Comparison of ENCODE assay signal across 8 cellular contexts in the genomic region with DNA sequence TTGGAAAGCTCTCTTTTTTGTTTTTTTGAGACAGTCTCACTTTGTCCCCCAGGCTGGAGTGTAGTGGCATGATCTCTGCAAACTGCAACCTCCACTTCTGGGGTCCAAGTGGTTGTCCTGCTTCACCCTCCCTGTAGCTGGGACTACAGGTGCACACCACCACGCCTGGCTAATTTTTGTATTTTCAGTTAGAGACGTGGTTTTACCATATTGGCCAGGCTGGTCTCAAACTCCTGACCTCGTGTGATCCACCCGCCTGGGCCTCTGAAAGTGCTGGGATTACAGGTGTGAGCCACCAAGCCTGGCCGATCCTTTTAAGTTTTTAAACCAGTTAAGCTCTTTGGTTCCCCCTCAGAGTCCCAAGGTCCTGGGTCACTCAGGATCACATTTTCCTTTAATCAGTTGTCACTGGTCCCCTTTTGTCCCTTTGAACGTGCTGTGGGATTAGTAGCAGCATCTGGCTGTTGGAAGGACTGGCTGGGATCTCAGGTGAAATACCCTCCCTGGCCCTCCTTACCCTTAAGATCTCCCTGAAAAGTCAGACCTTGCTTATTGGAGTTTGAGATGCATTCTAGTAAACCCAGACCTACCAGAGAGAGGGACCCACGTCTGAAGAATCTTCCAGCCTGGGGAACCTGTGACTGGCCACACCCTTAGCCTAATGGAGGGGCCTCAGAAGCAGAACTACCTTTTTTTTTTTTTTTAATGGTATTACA. TPM values are rescaled to one million over a fixed set of nuclear protein-coding genes. Genes with fewer than 3 reads are reported as not detected.
DNase-seq lines count a peak whose midpoint lies in the region; ATAC-seq, FAIRE-seq and TF ChIP-seq lines count a peak whose summit lies in the region.

No MANE protein-coding gene starts in this region.

- TF ChIP-seq POLR2A in H1 (IDR thresholded peaks at IDR 0.05; ENCODE audit: control extremely low read depth in 1 of 2, low read depth in 2 of 2, low read length in 2 of 2): peak; percentile 71 to 98

- TF ChIP-seq CTCF in DND-41 (IDR thresholded peaks at IDR 0.05; ENCODE audit: borderline replicate concordance, extremely low read depth, low read length, poor library complexity, severe bottlenecking) (no peak), H1 (IDR thresholded peaks at IDR 0.05; ENCODE audit: control extremely low read depth in 1 of 3, insufficient read depth in 1 of 3, low read depth in 1 of 3, low read length in 3 of 3) (no peak)

- H4K20me1 ChIP-seq in DND-41 (ENCODE audit: insufficient read depth, low read length) (peaks cover 53% of the 10 kb centered on the region), H1 (replicated peaks in 1 of 2; ENCODE audit: control insufficient read depth in 1 of 2, insufficient read depth in 2 of 2, low read length in 2 of 2) (peaks cover 31 to 35% of the 10 kb centered on the region in 2 experiments)

- no peak overlapping the region for H3K18ac ChIP-seq in H1 (ENCODE audit: extremely low read depth, low read length)

- peaks cover 0 to 32% (median 25%) of the 10 kb centered on the region in 3 donors for H3K36me3 Mint-ChIP-seq in naive thymus-derived CD8-positive, alpha-beta T cell

- peak overlapping the region; percentile 45 for H3K27ac ChIP-seq in DND-41 (ENCODE audit: low read length)
- H3K27ac ChIP-seq in H1 (ENCODE audit: low read depth, low read length): no peak overlapping the region

- H3K27me3 Mint-ChIP-seq in naive thymus-derived CD8-positive, alpha-beta T cell: no peaks in the 10 kb centered on the region

- H2AK5ac ChIP-seq in H1 (ENCODE audit: low read depth, low read length): no peak overlapping the region

- no peaks in the 10 kb centered on the region; the same call in 1 of the 2 replicates for H3K23me2 ChIP-seq in H1 (ENCODE audit: low read depth, low read length)

- DNase-seq in DND-41 (peak; percentile 65), HT1080 (ENCODE audit: low read depth) (peak; percentile 97), UCSD-AML1 (lab: John Stamatoyannopoulos, UW; ENCODE audit: unreplicated experiment) (peak; percentile 77), H1 (ENCODE audit: low read depth in 1 of 2, low spot score in 2 of 2) (peak in 1 of 2 experiments; percentile 63), HuH-7.5 (ENCODE audit: low spot score) (no peak)
- peak in 5 of 10 donors; percentile 48 to 57 (median 56) for DNase-seq in naive thymus-derived CD8-positive, alpha-beta T cell

- H3K27me3 ChIP-seq in DND-41 (ENCODE audit: insufficient read depth, low read length, poor library complexity) (no peaks in the 10 kb centered on the region), H1 (replicated peaks in 1 of 4; ENCODE audit: control insufficient read depth in 3 of 4, extremely low read depth in 1 of 4, insufficient read depth in 3 of 4, low read length in 3 of 4) (no peaks in the 10 kb centered on the region)

- no peak for TF ChIP-seq RAD21 in H1 (IDR thresholded peaks at IDR 0.05 in 1 of 2, conservative IDR thresholded peaks at IDR 0.05 in 1 of 2; ENCODE audit: low read depth in 2 of 2, low read length in 2 of 2)

- CTCF ChIA-PET in H1 (lab: Charles Lee; ENCODE audit: partially characterized antibody): interaction anchor here (0.8 to 29.0 kb wide), 9 partner anchors 13 to 140 kb away, joined by 3 to 809 read pairs (median 4); partner anchors contain the start of gene MALAT1

- H3K4ac ChIP-seq in H1 (replicated peaks; ENCODE audit: insufficient read length, low read depth, low read length): no peak overlapping the region

- H3K79me2 ChIP-seq in DND-41 (ENCODE audit: insufficient read depth, low read length) (peaks cover 58% of the 10 kb centered on the region), H1 (ENCODE audit: control insufficient read depth in 1 of 2, insufficient read depth in 2 of 2, low read length in 2 of 2) (peaks cover 29 to 45% of the 10 kb centered on the region in 2 experiments)

- H4K5ac ChIP-seq in H1 (ENCODE audit: insufficient read length, low read depth, low read length): no peak overlapping the region

- ATAC-seq in DND-41 (ENCODE audit: insufficient read depth, low read depth) (peak; percentile 54), GM21390 (IDR thresholded peaks at IDR 0.05; ENCODE audit: unreplicated experiment) (peak; percentile 32), GM19328 (IDR thresholded peaks at IDR 0.05; ENCODE audit: unreplicated experiment) (no peak)
- peak; percentile 15 to 55 for ATAC-seq in naive thymus-derived CD8-positive, alpha-beta T cell

- H3K56ac ChIP-seq in H1 (replicated peaks; ENCODE audit: insufficient read length, low read depth, low read length): no peak overlapping the region

- no peak overlapping the region for H2BK15ac ChIP-seq in H1 (ENCODE audit: low read length)

- no peaks in the 10 kb centered on the region for H3K79me1 ChIP-seq in H1 (ENCODE audit: low read depth, low read length)

- H3K9ac ChIP-seq in DND-41 (ENCODE audit: low read depth, low read length) (no peak overlapping the region), H1 (replicated peaks in 1 of 4; ENCODE audit: extremely low read depth in 1 of 4, low read depth in 3 of 4, low read length in 3 of 4) (no peak overlapping the region)

- H3K27ac Mint-ChIP-seq in naive thymus-derived CD8-positive, alpha-beta T cell: peak overlapping the region in 9 of 10 donors; percentile 67 to 95 (median 89)

- no peak overlapping the region for H4K91ac ChIP-seq in H1 (replicated peaks; ENCODE audit: insufficient read length, low read length)

- H3K4me2 ChIP-seq in DND-41 (ENCODE audit: insufficient read depth, low read length) (peak overlapping the region; percentile 84; the same call in 1 of the 2 replicates), H1 (ENCODE audit: insufficient read depth in 1 of 2, low read depth in 2 of 2, low read length in 2 of 2) (peak overlapping the region in 1 of 2 experiments; percentile 12; a peak in 1 of 4 replicates)

- WGBS in H1 (ENCODE audit: extremely low coverage in 1 of 2, insufficient coverage in 1 of 2, insufficient read length in 1 of 2, insufficient replicate concordance in 2 of 2, low coverage in 1 of 2, low lambda C conversion rate in 2 of 2, missing lambda C conversion rate in 1 of 2), 2 experiments: 59% methylated on average over 7 of the region's 7 CpGs; no CpG with 5 or more reads in 1 of the 2 experiments

- peaks cover 38 to 66% (median 58%) of the 10 kb centered on the region in 4 donors for H3K4me1 Mint-ChIP-seq in naive thymus-derived CD8-positive, alpha-beta T cell

- H3K14ac ChIP-seq in H1 (ENCODE audit: insufficient read length): no peak overlapping the region

- H2BK120ac ChIP-seq in H1 (replicated peaks; ENCODE audit: low read depth, low read length): no peak overlapping the region

- no peak for TF ChIP-seq EP300 in H1 (IDR thresholded peaks at IDR 0.05; ENCODE audit: borderline replicate concordance in 1 of 2, low read depth in 2 of 2, low read length in 2 of 2)

- H2BK20ac ChIP-seq in H1 (ENCODE audit: low read length): no peak overlapping the region

- H3K4me1 ChIP-seq in DND-41 (ENCODE audit: insufficient read depth, low read length): peaks cover 43% of the 10 kb centered on the region
- peaks cover 0 to 7% (median 3%) of the 10 kb centered on the region in 4 experiments; a peak in 4 of 7 replicates for H3K4me1 ChIP-seq in H1 (replicated peaks in 1 of 4; ENCODE audit: control insufficient read depth in 3 of 4, insufficient read depth in 4 of 4, low read length in 3 of 4)

- H2BK5ac ChIP-seq in H1 (ENCODE audit: low read depth, low read length): no peak overlapping the region

- H3K4me3 Mint-ChIP-seq in naive thymus-derived CD8-positive, alpha-beta T cell: no peak overlapping the region

- POLR2A ChIA-PET in H1 (lab: Charles Lee; ENCODE audit: partially characterized antibody): interaction anchor here (0.6 to 29.8 kb wide), 32 partner anchors 2 to 450 kb away, joined by 3 to 1569 read pairs (median 6); partner anchors contain the start of genes DPF2, FAM89B, FRMD8 and MALAT1
- POLR2A ChIA-PET in naive thymus-derived CD8-positive, alpha-beta T cell (lab: Charles Lee): interaction anchor here (0.6 to 24.9 kb wide), 28 partner anchors 10 to 395 kb away, joined by 3 to 2047 read pairs (median 4); partner anchors contain the start of genes DPF2, FAM89B, FRMD8 and MALAT1

- no peak overlapping the region for H2BK12ac ChIP-seq in H1 (ENCODE audit: low read depth, low read length)

- no peak overlapping the region for H4K8ac ChIP-seq in H1 (ENCODE audit: extremely low read depth, insufficient read depth, low read length)

- no peaks in the 10 kb centered on the region for H3K9me3 Mint-ChIP-seq in naive thymus-derived CD8-positive, alpha-beta T cell

- FAIRE-seq in H1 (lab: Jason Lieb, UNC): no peak

- peaks cover 45% of the 10 kb centered on the region for H3K36me3 ChIP-seq in DND-41 (ENCODE audit: insufficient read depth, low read length)
- peaks cover 35 to 48% (median 42%) of the 10 kb centered on the region in 4 experiments for H3K36me3 ChIP-seq in H1 (ENCODE audit: control insufficient read depth in 2 of 4, insufficient read depth in 4 of 4, low read length in 3 of 4)

- H3K4me3 ChIP-seq in DND-41 (ENCODE audit: low read depth in 1 of 2, low read length in 2 of 2) (no peak overlapping the region), H1 (ENCODE audit: extremely low read depth in 1 of 4, insufficient read depth in 2 of 4, low read depth in 3 of 4, low read length in 4 of 4) (no peak overlapping the region)

- no peaks in the 10 kb centered on the region for H3K9me3 ChIP-seq in DND-41 (ENCODE audit: insufficient read depth, low read length, severe bottlenecking)
- no peaks in the 10 kb centered on the region for H3K9me3 ChIP-seq in H1 (ENCODE audit: insufficient read depth in 2 of 2, low read depth in 1 of 2, low read length in 1 of 2)

- H2AFZ ChIP-seq in DND-41 (ENCODE audit: low read depth, low read length): no peak overlapping the region
- H2AFZ ChIP-seq in H1 (ENCODE audit: low read length): no peak overlapping the region

- H3K23ac ChIP-seq in H1 (ENCODE audit: insufficient read length): no peak overlapping the region

RNA-seq across cellular contexts. Expression of gene MALAT1, which starts 8.1 kb away (rescaled TPM):
- 433 and 571 TPM in 2 replicates for total RNA-seq in HT1080 (2014; rRNA removed; shearing (Covaris generic))
- polyA plus RNA-seq in HT1080 (2015; cell fraction: cytosol; rRNA removed): 14.7 and 23.6 TPM in 2 replicates
- polyA plus RNA-seq in HT1080 (2015; cell fraction: nucleus; rRNA removed): 703 and 1,083 TPM in 2 replicates
- total RNA-seq in H1 (2021; fragmentation: NEBNext Ultra II Directional; extraction: Animal tissue kit (Norgen Biotek cat#: 25700)): 911 and 984 TPM in 2 replicates
- 115 and 138 TPM in 2 replicates for polyA plus RNA-seq in H1 (2011; rRNA removed)
- polyA plus RNA-seq in H1 (2011; cell fraction: cytosol; rRNA removed): 212 TPM
- polyA plus RNA-seq in H1 (2011; cell fraction: nucleus; rRNA removed): 619 TPM
- 175 to 282 TPM (median 222 TPM) in 4 replicates for polyA plus RNA-seq in H1 (2012, experiment 1 of 2)
- 15.8 TPM for polyA plus RNA-seq in H1 (2012, experiment 2 of 2)
- polyA plus RNA-seq in H1 (2013, experiment 1 of 2): 300 TPM
- 230 TPM for polyA plus RNA-seq in H1 (2013, experiment 2 of 2)
- 1,379 and 1,792 TPM in 2 replicates for polyA minus RNA-seq in H1 (2011; rRNA and poly(A)+ RNA removed)
- 1,548 TPM for polyA minus RNA-seq in H1 (2011; cell fraction: cytosol; rRNA and poly(A)+ RNA removed)
- polyA minus RNA-seq in H1 (2011; cell fraction: nucleus; rRNA and poly(A)+ RNA removed): 4,417 TPM
- total RNA-seq in naive thymus-derived CD8-positive, alpha-beta T cell: over 10,000 TPM; 29,995 to 30,085 TPM
- polyA plus RNA-seq in naive thymus-derived CD8-positive, alpha-beta T cell: 1,000 to 10,000 TPM; 1,355 to 3,419 (median 2,188) TPM

RNA-seq across cellular contexts. Expression of gene SCYL1, which starts 18.0 kb away (rescaled TPM):
- 66.6 and 67.0 TPM in 2 replicates for total RNA-seq in HT1080 (2014; rRNA removed; shearing (Covaris generic))
- 50.5 and 57.6 TPM in 2 replicates for polyA plus RNA-seq in HT1080 (2015; cell fraction: cytosol; rRNA removed)
- polyA plus RNA-seq in HT1080 (2015; cell fraction: nucleus; rRNA removed): 50.7 and 62.7 TPM in 2 replicates
- 59.4 and 59.8 TPM in 2 replicates for total RNA-seq in H1 (2021; fragmentation: NEBNext Ultra II Directional; extraction: Animal tissue kit (Norgen Biotek cat#: 25700))
- 77.7 and 111 TPM in 2 replicates for polyA plus RNA-seq in H1 (2011; rRNA removed)
- 81.5 TPM for polyA plus RNA-seq in H1 (2011; cell fraction: cytosol; rRNA removed)
- polyA plus RNA-seq in H1 (2011; cell fraction: nucleus; rRNA removed): 125 TPM
- 25.2 to 54.4 TPM (median 48.4 TPM) in 4 replicates for polyA plus RNA-seq in H1 (2012, experiment 1 of 2)
- 47.9 TPM for polyA plus RNA-seq in H1 (2012, experiment 2 of 2)
- 44.5 TPM for polyA plus RNA-seq in H1 (2013, experiment 1 of 2)
- 50.1 TPM for polyA plus RNA-seq in H1 (2013, experiment 2 of 2)
- polyA minus RNA-seq in H1 (2011; rRNA and poly(A)+ RNA removed): 40.4 and 48.7 TPM in 2 replicates
- 40.9 TPM for polyA minus RNA-seq in H1 (2011; cell fraction: cytosol; rRNA and poly(A)+ RNA removed)
- polyA minus RNA-seq in H1 (2011; cell fraction: nucleus; rRNA and poly(A)+ RNA removed): 32.2 TPM
- total RNA-seq in naive thymus-derived CD8-positive, alpha-beta T cell: 10 to 100 TPM; 69.0 to 70.6 TPM
- 10 to 100 TPM; 23.2 to 41.5 (median 33.5) TPM for polyA plus RNA-seq in naive thymus-derived CD8-positive, alpha-beta T cell

RNA-seq across cellular contexts. Expression of gene LTBP3, which starts 51.2 kb away (rescaled TPM):
- 6.2 and 6.5 TPM in 2 replicates for total RNA-seq in HT1080 (2014; rRNA removed; shearing (Covaris generic))
- 157 and 158 TPM in 2 replicates for polyA plus RNA-seq in HT1080 (2015; cell fraction: cytosol; rRNA removed)
- 490 and 510 TPM in 2 replicates for polyA plus RNA-seq in HT1080 (2015; cell fraction: nucleus; rRNA removed)
- 12.8 and 15.3 TPM in 2 replicates for total RNA-seq in H1 (2021; fragmentation: NEBNext Ultra II Directional; extraction: Animal tissue kit (Norgen Biotek cat#: 25700))
- polyA plus RNA-seq in H1 (2011; rRNA removed): 17.8 and 25.2 TPM in 2 replicates
- 16.0 TPM for polyA plus RNA-seq in H1 (2011; cell fraction: cytosol; rRNA removed)
- polyA plus RNA-seq in H1 (2011; cell fraction: nucleus; rRNA removed): 71.4 TPM
- 7.7 to 16.8 TPM (median 14.8 TPM) in 4 replicates for polyA plus RNA-seq in H1 (2012, experiment 1 of 2)
- 7.9 TPM for polyA plus RNA-seq in H1 (2012, experiment 2 of 2)
- 19.0 TPM for polyA plus RNA-seq in H1 (2013, experiment 1 of 2)
- polyA plus RNA-seq in H1 (2013, experiment 2 of 2): 16.9 TPM
- polyA minus RNA-seq in H1 (2011; rRNA and poly(A)+ RNA removed): 2.7 and 4.8 TPM in 2 replicates
- polyA minus RNA-seq in H1 (2011; cell fraction: cytosol; rRNA and poly(A)+ RNA removed): 10.1 TPM
- 15.4 TPM for polyA minus RNA-seq in H1 (2011; cell fraction: nucleus; rRNA and poly(A)+ RNA removed)
- 100 to 1,000 TPM; 258 to 261 TPM for total RNA-seq in naive thymus-derived CD8-positive, alpha-beta T cell
- 10 to 100 TPM in 2 of 3 donors, 1 to 10 TPM in 1; 7.3 to 35.0 (median 18.9) TPM for polyA plus RNA-seq in naive thymus-derived CD8-positive, alpha-beta T cell

Comparison
In these comparisons a context has a peak if more than half of its experiments do, and no peak if none do; other contexts are left out.
1. RNA of gene MALAT1, which starts 8.1 kb away (total RNA-seq): 29,995 to 30,085 TPM in naive thymus-derived CD8-positive, alpha-beta T cell; 911 to 984 TPM in H1 and 433 to 571 TPM in HT1080; every median in the first group is over 10 times any median in the second.
2. RNA of gene LTBP3, which starts 51.2 kb away (total RNA-seq): 258 to 261 TPM in naive thymus-derived CD8-positive, alpha-beta T cell; 12.8 to 15.3 TPM in H1 and 6.2 to 6.5 TPM in HT1080; every median in the first group is over 10 times any median in the second.